In genomic region chr9:95349109-95350038, GRCh38 we compare ENCODE assay signal across 2 cellular contexts.
TF ChIP-seq lines count a peak whose summit lies in the region.

No MANE protein-coding gene starts in this region.

TF ChIP-seq in H1, 55 proteins besides CTCF, POLR2A, EP300 and RAD21 (continued from another document):
- no peak; a peak in 1 of 4 replicates for TF ChIP-seq HDAC2 (IDR thresholded peaks at IDR 0.05; ENCODE audit: borderline replicate concordance in 1 of 2, low read depth in 2 of 2, low read length in 2 of 2)
- TF ChIP-seq CTBP2 (IDR thresholded peaks at IDR 0.05; ENCODE audit: borderline replicate concordance, insufficient read depth, insufficient read length, low read length) = no peak
- TF ChIP-seq TBP (IDR thresholded peaks at IDR 0.05; ENCODE audit: low read depth, low read length) = 0 out of 2 replicates have a peak, but pooled peaks have one; percentile 4
- TF ChIP-seq ATF3 (IDR thresholded peaks at IDR 0.05; ENCODE audit: insufficient read depth, low read depth, low read length) = no peak
- TF ChIP-seq E2F6 (IDR thresholded peaks at IDR 0.05) = peak; percentile 86
- TF ChIP-seq KDM4A (IDR thresholded peaks at IDR 0.05; ENCODE audit: low read depth, low read length, severe bottlenecking) = peak; percentile 99
- TF ChIP-seq GABPA (IDR thresholded peaks at IDR 0.05; ENCODE audit: borderline replicate concordance, insufficient read depth, low read length) = no peak
- peak; percentile 76 for TF ChIP-seq ASH2L (IDR thresholded peaks at IDR 0.05; ENCODE audit: low read length)
- no peak for TF ChIP-seq CREB1 (IDR thresholded peaks at IDR 0.05)
- peak; percentile 75 for TF ChIP-seq MAX (IDR thresholded peaks at IDR 0.05)
- no peak for TF ChIP-seq BACH1 (IDR thresholded peaks at IDR 0.05; ENCODE audit: low read length)
- peak; percentile 85 for TF ChIP-seq EZH2 (IDR thresholded peaks at IDR 0.05; ENCODE audit: low read depth, low read length, severe bottlenecking)
- TF ChIP-seq TAF7 (optimal IDR thresholded peaks at IDR 0.05; ENCODE audit: borderline replicate concordance, low read depth, low read length) = no peak
- TF ChIP-seq NRF1 (IDR thresholded peaks at IDR 0.05; ENCODE audit: low read depth, low read length) = no peak
- no peak for TF ChIP-seq RFX5 (IDR thresholded peaks at IDR 0.05; ENCODE audit: borderline replicate concordance, low read depth, low read length)
- TF ChIP-seq KDM1A (IDR thresholded peaks at IDR 0.05; ENCODE audit: borderline replicate concordance, low read length) = no peak
- peak; percentile 19 for TF ChIP-seq RNF2 (IDR thresholded peaks at IDR 0.05; ENCODE audit: borderline replicate concordance, low read depth, low read length, missing control alignments, poor library complexity, severe bottlenecking)
- no peak for TF ChIP-seq FOSL1 (IDR thresholded peaks at IDR 0.05; ENCODE audit: insufficient read depth, low read depth, low read length)
- no peak for TF ChIP-seq USF2 (IDR thresholded peaks at IDR 0.05; ENCODE audit: low read length)
- TF ChIP-seq SUZ12 (IDR thresholded peaks at IDR 0.05; ENCODE audit: low read length) = peak; percentile 93
- no peak for TF ChIP-seq SRF (IDR thresholded peaks at IDR 0.05; ENCODE audit: low read depth, low read length)
- no peak for TF ChIP-seq SP2 (IDR thresholded peaks at IDR 0.05; ENCODE audit: low read length)

TF ChIP-seq in neural cell, 6 proteins besides CTCF, POLR2A, EP300 and RAD21:
- no peak for TF ChIP-seq REST (IDR thresholded peaks at IDR 0.05; ENCODE audit: borderline replicate concordance)
- TF ChIP-seq SMC3 (conservative IDR thresholded peaks at IDR 0.05; ENCODE audit: poor library complexity) = no peak
- no peak for TF ChIP-seq EZH2 (IDR thresholded peaks at IDR 0.05; ENCODE audit: borderline replicate concordance, insufficient read depth, low read length, poor library complexity, severe bottlenecking)
- no peak for TF ChIP-seq MXI1 (conservative IDR thresholded peaks at IDR 0.05; ENCODE audit: poor library complexity, severe bottlenecking)
- no peak for TF ChIP-seq TAF1 (IDR thresholded peaks at IDR 0.05; ENCODE audit: low read depth)
- TF ChIP-seq POLR2AphosphoS5 (IDR thresholded peaks at IDR 0.05) = no peak
TF ChIP-seq in neural cell: peak in this region for 0.
